Comparison of ENCODE assay signal across 28 cellular contexts in genomic region chr18:29176681-29177080, GRCh38.
"Had no signal": no experiment of that assay in that cellular context is flagged by ENCODE, and none has a peak within 500 bp of the region (broad histone marks: within the 10 kb centered on the region; RNA-seq: fewer than 3 reads in every experiment).

No MANE protein-coding gene starts in this region.

- H3K4me3 ChIP-seq: coronary artery, esophagus squamous epithelium, gastroesophageal sphincter, heart left ventricle, hepatocyte, lower lobe of right lung, pancreas, right lobe of liver, smooth muscle cell, stomach, thyroid gland, vagina had no signal

- FAIRE-seq: endometrium, pancreas had no signal

- H3K4me1 Mint-ChIP-seq: natural killer cell had no signal

- H3K27ac ChIP-seq: coronary artery, esophagus squamous epithelium, gastroesophageal sphincter, heart left ventricle, hepatocyte, lower lobe of right lung, pancreas, right lobe of liver, stomach, thyroid gland, vagina had no signal

- H3K36me3 Mint-ChIP-seq: natural killer cell had no signal

- ATAC-seq: effector memory CD8-positive, alpha-beta T cell; gastroesophageal sphincter; heart left ventricle; left colon; left ventricle myocardium superior; lower lobe of right lung; natural killer cell; pancreas; right lobe of liver had no signal

- H3K27ac Mint-ChIP-seq: effector memory CD8-positive, alpha-beta T cell; natural killer cell had no signal

- H3K4me1 ChIP-seq: esophagus squamous epithelium, gastroesophageal sphincter, lower lobe of right lung, pancreas, right lobe of liver, stomach, thyroid gland, vagina had no signal

- DNase-seq: dermis blood vessel endothelial cell; effector memory CD8-positive, alpha-beta T cell; erythroblast; esophagus squamous epithelium; heart left ventricle; islet precursor cell; kidney glomerular epithelial cell; left colon; left ventricle myocardium superior; lower lobe of right lung; natural killer cell; occipital lobe; pancreas; right lobe of liver; stimulated activated CD4-positive, alpha-beta T cell treated with anti-CD3 and anti-CD28 coated beads, Interleukin-12 subunit alpha, Interleukin-12 subunit beta, amount 100 ng/mL, for 4 hours; stimulated activated CD4-positive, alpha-beta T cell treated with anti-CD3 and anti-CD28 coated beads, Interleukin-1b, Interleukin-23, amount 100 ng/mL, for 48 hours; stimulated activated CD4-positive, alpha-beta T cell treated with anti-CD3 and anti-CD28 coated beads, Interleukin-4, amount 100 ng/mL, for 1 hour; stimulated activated CD8-positive, alpha-beta memory T cell treated with anti-CD3 and anti-CD28 coated beads, Interleukin-4, amount 100 ng/mL, for 48 hours; stimulated activated naive CD4-positive, alpha-beta T cell treated with Interleukin-2 at 50 U/mL for 16 hours; stomach; thyroid gland; trophoblast cell had no signal

- H3K4me2 ChIP-seq: hepatocyte, smooth muscle cell had no signal

- H3K4me3 Mint-ChIP-seq: effector memory CD8-positive, alpha-beta T cell; natural killer cell had no signal

- H3K27me3 Mint-ChIP-seq: effector memory CD8-positive, alpha-beta T cell had no signal

- H3K79me2 ChIP-seq: hepatocyte had no signal

- H3K36me3 ChIP-seq: esophagus squamous epithelium, gastroesophageal sphincter, heart left ventricle, lower lobe of right lung, pancreas, right lobe of liver, stomach, thyroid gland, vagina had no signal

- H3K9me3 ChIP-seq: esophagus squamous epithelium, gastroesophageal sphincter, heart left ventricle, lower lobe of right lung, pancreas, right lobe of liver, stomach, thyroid gland, vagina had no signal

- H2AFZ ChIP-seq: hepatocyte had no signal

- H3K27me3 ChIP-seq: esophagus squamous epithelium, gastroesophageal sphincter, heart left ventricle, hepatocyte, pancreas, right lobe of liver, stomach, thyroid gland, vagina had no signal
